ENCODE assay signal across 22 cellular contexts in genomic region chr3:148759425-148759824, GRCh38.
"Had no signal": no experiment of that assay in that cellular context is flagged by ENCODE, and none has a peak within 500 bp of the region (broad histone marks: within the 10 kb centered on the region; RNA-seq: fewer than 3 reads in every experiment).

No MANE protein-coding gene starts in this region.

- H3K27me3 Mint-ChIP-seq: activated naive CD8-positive, alpha-beta T cell treated with anti-CD3 and anti-CD28 coated beads for 36 hours; activated T-helper 17 cell treated with anti-CD3 and anti-CD28 coated beads, Interleukin-2, amount 50 U/mL, for 72 hours; dendritic cell treated with granulocyte-macrophage colony-stimulating factor and Interleukin-4, amounts not matched to agents 40 ng/mL and 50 ng/mL, for 4 days had no signal

- H3K4me1 Mint-ChIP-seq: activated naive CD8-positive, alpha-beta T cell treated with anti-CD3 and anti-CD28 coated beads for 36 hours; activated T-helper 17 cell treated with anti-CD3 and anti-CD28 coated beads, Interleukin-2, amount 50 U/mL, for 72 hours had no signal

- H3K27ac Mint-ChIP-seq: activated naive CD8-positive, alpha-beta T cell treated with anti-CD3 and anti-CD28 coated beads for 36 hours; activated T-helper 17 cell treated with anti-CD3 and anti-CD28 coated beads, Interleukin-2, amount 50 U/mL, for 72 hours; dendritic cell treated with granulocyte-macrophage colony-stimulating factor and Interleukin-4, amounts not matched to agents 40 ng/mL and 50 ng/mL, for 4 days had no signal

- H3K4me3 Mint-ChIP-seq: activated naive CD8-positive, alpha-beta T cell treated with anti-CD3 and anti-CD28 coated beads for 36 hours; activated T-helper 17 cell treated with anti-CD3 and anti-CD28 coated beads, Interleukin-2, amount 50 U/mL, for 72 hours; dendritic cell treated with granulocyte-macrophage colony-stimulating factor and Interleukin-4, amounts not matched to agents 40 ng/mL and 50 ng/mL, for 4 days; nephron had no signal

- FAIRE-seq: kidney had no signal

- ATAC-seq: activated T-helper 17 cell treated with anti-CD3 and anti-CD28 coated beads, Interleukin-2, amount 50 U/mL, for 72 hours; esophagus mucosa; gastrocnemius medialis; left lobe of liver had no signal

- H3K9me3 Mint-ChIP-seq: activated naive CD8-positive, alpha-beta T cell treated with anti-CD3 and anti-CD28 coated beads for 36 hours; activated T-helper 17 cell treated with anti-CD3 and anti-CD28 coated beads, Interleukin-2, amount 50 U/mL, for 72 hours; dendritic cell treated with granulocyte-macrophage colony-stimulating factor and Interleukin-4, amounts not matched to agents 40 ng/mL and 50 ng/mL, for 4 days; nephron had no signal

- H3K36me3 Mint-ChIP-seq: activated naive CD8-positive, alpha-beta T cell treated with anti-CD3 and anti-CD28 coated beads for 36 hours had no signal

- DNase-seq: activated CD4-positive, alpha-beta T cell treated with anti-CD3 and anti-CD28 coated beads, Interleukin-2, amount 50 U/mL, for 4 hours; activated naive CD4-positive, alpha-beta T cell; activated naive CD8-positive, alpha-beta T cell treated with anti-CD3 and anti-CD28 coated beads for 36 hours; activated T-cell treated with anti-CD3 and anti-CD28 coated beads for 4 hours; amniotic stem cell; effector CD8-positive, alpha-beta T cell; gastrocnemius medialis; head of caudate nucleus; kidney; nucleus accumbens; posterior cingulate gyrus; retina; stimulated activated CD4-positive, alpha-beta T cell treated with anti-CD3 and anti-CD28 coated beads, Interleukin-12 subunit alpha, Interleukin-12 subunit beta, amount 100 ng/mL, for 4 hours; stimulated activated CD4-positive, alpha-beta T cell treated with anti-CD3 and anti-CD28 coated beads, Interleukin-1b, Interleukin-23, amount 100 ng/mL, for 48 hours; stimulated activated CD8-positive, alpha-beta memory T cell treated with anti-CD3 and anti-CD28 coated beads, Interleukin-4, amount 100 ng/mL, for 48 hours; stimulated activated naive CD4-positive, alpha-beta T cell; T-helper 9 cell had no signal
